Comparison of ENCODE assay signal across 9 cellular contexts in genomic region chr14:63045612-63046320, GRCh38. TPM values are rescaled to one million over a fixed set of nuclear protein-coding genes. Genes with fewer than 3 reads are reported as not detected.
A peak's percentile ranks its signal among the peaks of the same experiment; 100 is the strongest.
DNase-seq lines count a peak whose midpoint lies in the region; ATAC-seq and TF ChIP-seq lines count a peak whose summit lies in the region.
"Had no signal": no experiment of that assay in that cellular context is flagged by ENCODE, and none has a peak within 500 bp of the region (broad histone marks: within the 10 kb centered on the region; RNA-seq: fewer than 3 reads in every experiment).

No MANE protein-coding gene starts in this region.

- no peaks in the 10 kb centered on the region for H3F3A ChIP-seq in PC-3 (ENCODE audit: low read length, unreplicated experiment)

- POLR2A ChIA-PET in PC-3 (lab: Charles Lee; ENCODE audit: unreplicated experiment): no interaction called here

- CTCF ChIA-PET in PC-3 (lab: Charles Lee): no interaction called here

- H3K4me2 ChIP-seq in PC-3 (ENCODE audit: low read length): peak overlapping the region; percentile 75

- H3K9me2 ChIP-seq in PC-3 (replicated peaks; ENCODE audit: low read length): no peaks in the 10 kb centered on the region

- H3K79me2 ChIP-seq in ACC112 (ENCODE audit: control insufficient read depth, insufficient read depth, low read length, unreplicated experiment) (no peaks in the 10 kb centered on the region), PC-3 (ENCODE audit: low read length) (no peaks in the 10 kb centered on the region)

- no peaks in the 10 kb centered on the region; the same call in 1 of the 2 replicates for H4K20me1 ChIP-seq in PC-3 (ENCODE audit: low read length)

- peak overlapping the region; percentile 41; the same call in 1 of the 2 replicates for H3K4me3 ChIP-seq in ACC112 (ENCODE audit: low read depth, low read length)
- H3K4me3 ChIP-seq in PC-3 (ENCODE audit: low read length): peak overlapping the region; percentile 53
- H3K4me3 ChIP-seq in sigmoid colon: peak overlapping the region in 3 of 4 donors; percentile 10 to 35 (median 29)
- H3K4me3 ChIP-seq: ovary had no signal

- peak; percentile 19 for ATAC-seq in HG02798 (IDR thresholded peaks at IDR 0.05; ENCODE audit: poor library complexity, unreplicated experiment)
- ATAC-seq in PC-3: peak; percentile 73
- no peak for ATAC-seq in HG02610 (IDR thresholded peaks at IDR 0.05; ENCODE audit: unreplicated experiment)
- ATAC-seq in HG03469 (IDR thresholded peaks at IDR 0.05; ENCODE audit: unreplicated experiment): no peak

- H3K27ac ChIP-seq in ACC112 (ENCODE audit: low read depth, low read length) (no peak overlapping the region), PC-3 (ENCODE audit: low read length) (no peak overlapping the region), sigmoid colon (no peak overlapping the region)
- H3K27ac ChIP-seq: ovary had no signal

- no peaks in the 10 kb centered on the region for H3K36me3 ChIP-seq in ACC112 (ENCODE audit: insufficient read depth, low read length)
- H3K36me3 ChIP-seq in PC-3 (ENCODE audit: low read depth, low read length): no peaks in the 10 kb centered on the region
- H3K36me3 ChIP-seq in sigmoid colon: no peaks in the 10 kb centered on the region
- H3K36me3 ChIP-seq: ovary had no signal

- no peak overlapping the region for H3K9ac ChIP-seq in PC-3 (ENCODE audit: low read length)

- H3K4me1 ChIP-seq in ACC112 (ENCODE audit: control insufficient read depth, insufficient read depth, low read length, unreplicated experiment) (no peaks in the 10 kb centered on the region), PC-3 (ENCODE audit: insufficient read depth, low read length) (peaks cover 5% of the 10 kb centered on the region; the same call in 1 of the 2 replicates), sigmoid colon (peaks cover 0 to 17% (median 14%) of the 10 kb centered on the region in 4 donors)

- H3K27me3 ChIP-seq in ACC112 (ENCODE audit: insufficient read depth, low read length) (peaks cover 80% of the 10 kb centered on the region), PC-3 (ENCODE audit: low read length) (peaks cover 84% of the 10 kb centered on the region), sigmoid colon (peaks cover 18 to 89% (median 35%) of the 10 kb centered on the region in 3 donors)
- H3K27me3 ChIP-seq: ovary had no signal

- H3K4me1 Mint-ChIP-seq in glutamatergic neuron (ENCODE audit: low read depth, unreplicated experiment): no peaks in the 10 kb centered on the region

- H3K27ac Mint-ChIP-seq in glutamatergic neuron (ENCODE audit: unreplicated experiment): peak overlapping the region; percentile 46

- H3K9me3 ChIP-seq in PC-3 (ENCODE audit: low read length) (no peaks in the 10 kb centered on the region; the same call in 1 of the 2 replicates), sigmoid colon (no peaks in the 10 kb centered on the region)
- H3K9me3 ChIP-seq: ovary had no signal

- no peak for TF ChIP-seq EP300 in sigmoid colon (IDR thresholded peaks at IDR 0.05)

- TF ChIP-seq CTCF in PC-3 (conservative IDR thresholded peaks at IDR 0.05; ENCODE audit: low read depth, low read length) (no peak), glutamatergic neuron (IDR thresholded peaks at IDR 0.05; ENCODE audit: partially characterized antibody, unreplicated experiment) (no peak), sigmoid colon (IDR thresholded peaks at IDR 0.05) (no peak)

- no peak for TF ChIP-seq POLR2A in sigmoid colon (IDR thresholded peaks at IDR 0.05)

- H3K9me3 Mint-ChIP-seq in glutamatergic neuron (ENCODE audit: unreplicated experiment): peaks cover 1% of the 10 kb centered on the region

- H3K4me3 Mint-ChIP-seq in glutamatergic neuron (ENCODE audit: unreplicated experiment): peak overlapping the region; percentile 86

- peaks cover 6% of the 10 kb centered on the region for H3K27me3 Mint-ChIP-seq in glutamatergic neuron (ENCODE audit: unreplicated experiment)

- whole genome bisulfite sequencing in sigmoid colon, 2 donors: 2 to 10% methylated on average over 70 of the region's 70 CpGs

- H2AFZ ChIP-seq in ACC112 (ENCODE audit: low read length, unreplicated experiment): no peak overlapping the region
- peak overlapping the region; percentile 46 for H2AFZ ChIP-seq in PC-3 (ENCODE audit: low read length)

- DNase-seq in PC-3 (no peak), glutamatergic neuron (peak; percentile 79), sigmoid colon (no peak), T-helper 1 cell (no peak)

- intact Hi-C loops in PC-3 (cut with micrococcal nuclease) (loop anchor here (10.0 kb wide), 1 partner anchor 1121 kb away; no protein-coding TSS in a partner anchor), sigmoid colon (cut with DNase I) (no loop called here)

- no TSS peak for BruUV-seq in PC-3 (replicated peaks; lab: Mats Ljungman, UMichigan)

- no peaks in the 10 kb centered on the region for H3K36me3 Mint-ChIP-seq in glutamatergic neuron (ENCODE audit: unreplicated experiment)

RNA-seq across cellular contexts. Expression of gene KCNH5, which starts 0.5 kb away (rescaled TPM):
- total RNA-seq in PC-3 (2014; rRNA removed): not detected in 2 replicates
- 0.32 TPM for total RNA-seq in glutamatergic neuron (ENCODE audit: unreplicated experiment)
- under 1 TPM; 0.16 to 0.36 (median 0.27) TPM for total RNA-seq in sigmoid colon
- polyA plus RNA-seq in sigmoid colon: under 1 TPM in 1 of 3 donors, not detected in 2; 0.09 TPM
- polyA plus RNA-seq: ovary had no signal

Comparison
In these comparisons a context has a peak if more than half of its experiments do, and no peak if none do; other contexts are left out.
1. ATAC-seq: peak in HG02798 (single experiment) and PC-3 (single experiment); none in HG02610 (single experiment) and HG03469 (single experiment).
2. Peak in every context shown above with its lines, with median percentiles within 50 percentile points of each other: H3K4me3 ChIP-seq.